Comparison of ENCODE assay signal across 8 cellular contexts in genomic region chr5:112878760-112879159, GRCh38. TPM values are rescaled to one million over a fixed set of nuclear protein-coding genes. Genes with fewer than 3 reads are reported as not detected.
DNase-seq lines count a peak whose midpoint lies in the region; ATAC-seq, FAIRE-seq and TF ChIP-seq lines count a peak whose summit lies in the region.

No MANE protein-coding gene starts in this region.

- H3K4me1 ChIP-seq in HCT116 (ENCODE audit: control insufficient read depth in 1 of 2, insufficient read depth in 2 of 2, low read length in 2 of 2) (peaks cover 4 to 8% of the 10 kb centered on the region in 2 experiments; a peak in 3 of 4 replicates), OCI-LY7 (ENCODE audit: insufficient read depth, low read length, poor library complexity, severe bottlenecking) (peaks cover 3% of the 10 kb centered on the region)

- RAD21 ChIA-PET in HCT116 (lab: Charles Lee; ENCODE audit: low non-redundant PET in 1 of 2, low total read pairs in 2 of 2, uncharacterized antibody in 2 of 2, unreplicated experiment in 2 of 2): no interaction called here

- peak overlapping the region; percentile 79 for H3K27ac Mint-ChIP-seq in central memory CD8-positive, alpha-beta T cell (ENCODE audit: low read depth)

- POLR2A ChIA-PET in HCT116 (lab: Charles Lee): no interaction called here
- POLR2A ChIA-PET in OCI-LY7 (lab: Charles Lee): interaction anchor here (0.9 to 1.1 kb wide), 3 partner anchors 9 to 26 kb away, joined by 4 to 7 read pairs (median 5); no protein-coding TSS in a partner anchor

- H3K79me2 ChIP-seq in HCT116 (ENCODE audit: insufficient read depth, low read length) (no peaks in the 10 kb centered on the region; the same call in 1 of the 2 replicates), OCI-LY7 (ENCODE audit: insufficient read depth, low read depth, low read length) (no peaks in the 10 kb centered on the region)

- peaks cover 33% of the 10 kb centered on the region for H3K36me3 Mint-ChIP-seq in central memory CD8-positive, alpha-beta T cell (ENCODE audit: insufficient read depth)

- H3K36me3 ChIP-seq in HCT116 (ENCODE audit: control insufficient read depth in 1 of 2, insufficient read depth in 2 of 2, low read length in 2 of 2) (peaks cover 5 to 10% of the 10 kb centered on the region in 2 experiments; a peak in 3 of 4 replicates), OCI-LY7 (ENCODE audit: insufficient read depth, low read length) (peaks cover 85% of the 10 kb centered on the region)

- no peak for TF ChIP-seq CTCF in HCT116 (IDR thresholded peaks at IDR 0.05 in 2 of 3, conservative IDR thresholded peaks at IDR 0.05 in 1 of 3; ENCODE audit: borderline replicate concordance in 1 of 3, insufficient read depth in 1 of 3, low read depth in 2 of 3, low read length in 2 of 3)
- TF ChIP-seq CTCF in OCI-LY7 (conservative IDR thresholded peaks at IDR 0.05; ENCODE audit: low read length): no peak

- H3K4me3 Mint-ChIP-seq in central memory CD8-positive, alpha-beta T cell: peak overlapping the region; percentile 23

- no peak for FAIRE-seq in RCC 7860 (lab: Jason Lieb, UNC)

- H3K9me2 ChIP-seq in HCT116 (ENCODE audit: insufficient read depth): no peaks in the 10 kb centered on the region
- no peaks in the 10 kb centered on the region for H3K9me2 ChIP-seq in OCI-LY7 (ENCODE audit: insufficient read depth, low read length)

- H3K27me3 Mint-ChIP-seq in central memory CD8-positive, alpha-beta T cell: no peaks in the 10 kb centered on the region

- no peaks in the 10 kb centered on the region for H3K27me3 ChIP-seq in HCT116 (ENCODE audit: insufficient read depth, low read length)

- CTCF ChIA-PET in HCT116 (lab: Charles Lee): no interaction called here
- CTCF ChIA-PET in OCI-LY7 (lab: Charles Lee; ENCODE audit: unreplicated experiment): no interaction called here

- H3K27ac ChIP-seq in HCT116 (ENCODE audit: low read depth, low read length): peak overlapping the region; percentile 6; the same call in 1 of the 2 replicates
- H3K27ac ChIP-seq in OCI-LY7 (ENCODE audit: low read depth, low read length, poor library complexity, severe bottlenecking): no peak overlapping the region

- BruUV-seq in HCT116 (replicated peaks; lab: Mats Ljungman, UMichigan): no TSS peak
- no TSS peak for BruUV-seq in OCI-LY7 (replicated peaks; lab: Mats Ljungman, UMichigan)

- TF ChIP-seq POLR2A in HCT116 (IDR thresholded peaks at IDR 0.05; ENCODE audit: borderline replicate concordance, extremely low read depth, insufficient read depth, insufficient read length): no peak

- no peaks in the 10 kb centered on the region for H4K20me1 ChIP-seq in HCT116 (ENCODE audit: insufficient read depth)
- H4K20me1 ChIP-seq in OCI-LY7 (ENCODE audit: insufficient read depth, low read length): no peaks in the 10 kb centered on the region

- H2AFZ ChIP-seq in HCT116 (ENCODE audit: low read depth, low read length, poor library complexity, severe bottlenecking) (no peak overlapping the region), OCI-LY7 (ENCODE audit: low read length) (no peak overlapping the region)

- H3K9me3 Mint-ChIP-seq in central memory CD8-positive, alpha-beta T cell: no peaks in the 10 kb centered on the region

- DNase-seq in HCT116 (ENCODE audit: low read depth, low spot score): peak; percentile 19
- peak in 4 of 5 experiments; percentile 27 to 86 (median 40) for DNase-seq in T-helper 2 cell
- no peak for DNase-seq in central memory CD8-positive, alpha-beta T cell (ENCODE audit: low spot score in 2 of 2)
- DNase-seq in stimulated activated CD4-positive, alpha-beta T cell treated with anti-CD3 and anti-CD28 coated beads, TNF-alpha, amount 100 ng/mL, for 24 hours (ENCODE audit: low read depth in 3 of 3): peak in 2 of 3 experiments; percentile 36 to 38
- no peak for DNase-seq in OCI-LY7 (ENCODE audit: low spot score)
- no peak for DNase-seq in RCC 7860 (ENCODE audit: low spot score)

- peak; percentile 48 for ATAC-seq in HCT116
- ATAC-seq in central memory CD8-positive, alpha-beta T cell (replicated peaks; ENCODE audit: extremely low read depth, poor library complexity, severe bottlenecking): peak; percentile 82
- ATAC-seq in HG02678 (IDR thresholded peaks at IDR 0.05; ENCODE audit: unreplicated experiment): no peak
- no peak for ATAC-seq in HG02840 (IDR thresholded peaks at IDR 0.05; ENCODE audit: low FRiP score, unreplicated experiment)

- no peak overlapping the region for H3K9ac ChIP-seq in HCT116 (ENCODE audit: low read length)

- H3K9me3 ChIP-seq in HCT116 (ENCODE audit: control insufficient read depth in 1 of 2, insufficient read depth in 1 of 2, low read depth in 1 of 2, low read length in 2 of 2) (no peaks in the 10 kb centered on the region), OCI-LY7 (ENCODE audit: low read length) (no peaks in the 10 kb centered on the region)

- H3K4me2 ChIP-seq in HCT116 (ENCODE audit: low read length): no peak overlapping the region; the same call in 1 of the 2 replicates
- no peak overlapping the region for H3K4me2 ChIP-seq in OCI-LY7 (ENCODE audit: low read length)

- no peak for TF ChIP-seq RAD21 in HCT116 (IDR thresholded peaks at IDR 0.05; ENCODE audit: low read depth)

- intact Hi-C loops in HCT116 (cut with micrococcal nuclease) (no loop called here), OCI-LY7 (cut with micrococcal nuclease; ENCODE audit: unreplicated experiment) (no loop called here)

- peaks cover 27% of the 10 kb centered on the region for H3K4me1 Mint-ChIP-seq in central memory CD8-positive, alpha-beta T cell

- H3K4me3 ChIP-seq in HCT116 (replicated peaks in 1 of 2; ENCODE audit: low read depth in 1 of 2, low read length in 2 of 2) (no peak overlapping the region), OCI-LY7 (ENCODE audit: low read depth, low read length, poor library complexity, severe bottlenecking) (no peak overlapping the region)

TF ChIP-seq in HCT116, 20 proteins besides CTCF, POLR2A, EP300 and RAD21 (continues in another document):
- TF ChIP-seq JUND (IDR thresholded peaks at IDR 0.05) (peak; percentile 58), YY1 (IDR thresholded peaks at IDR 0.05; ENCODE audit: extremely low read depth, insufficient replicate concordance, low read depth, low read length) (no peak), SP1 (IDR thresholded peaks at IDR 0.05; ENCODE audit: low read depth) (no peak), POLR2AphosphoS5 (IDR thresholded peaks at IDR 0.05; ENCODE audit: low read depth, low read length) (no peak), MAX (IDR thresholded peaks at IDR 0.05) (no peak), ATF3 (IDR thresholded peaks at IDR 0.05) (no peak), ELF1 (IDR thresholded peaks at IDR 0.05; ENCODE audit: borderline replicate concordance, low read depth) (no peak), EZH2 (IDR thresholded peaks at IDR 0.05) (no peak), EGR1 (IDR thresholded peaks at IDR 0.05; ENCODE audit: low read depth) (no peak), ZFX (IDR thresholded peaks at IDR 0.05) (no peak), ZBTB33 (IDR thresholded peaks at IDR 0.05; ENCODE audit: extremely low read depth, insufficient replicate concordance, low read length) (no peak), FOSL1 (IDR thresholded peaks at IDR 0.05; ENCODE audit: low read depth) (peak; percentile 45; the same call in 1 of the 2 replicates)

RNA-seq across cellular contexts. Expression of gene SRP19, which starts 17.7 kb away (rescaled TPM):
- 45.3 TPM for total RNA-seq in HCT116 (2021; ENCODE audit: unreplicated experiment)
- 40.7 and 49.7 TPM in 2 replicates for polyA plus RNA-seq in HCT116 (2012)
- 32.9 and 48.1 TPM in 2 replicates for total RNA-seq in OCI-LY7 (2014; rRNA removed; shearing (Covaris generic))
- 64.7 and 68.3 TPM in 2 replicates for total RNA-seq in OCI-LY7 (2022)

RNA-seq across cellular contexts. Expression of gene REEP5, which starts 43.3 kb away (rescaled TPM):
- total RNA-seq in HCT116 (2021; ENCODE audit: unreplicated experiment) (71.7 TPM), OCI-LY7 (2022) (29.5 and 32.0 TPM in 2 replicates)
- 87.1 and 93.7 TPM in 2 replicates for polyA plus RNA-seq in HCT116 (2012)
- 20.9 and 25.5 TPM in 2 replicates for total RNA-seq in OCI-LY7 (2014; rRNA removed; shearing (Covaris generic))

Comparison
In these comparisons a context has a peak if more than half of its experiments do, and no peak if none do; other contexts are left out.
1. ATAC-seq: peak in HCT116 (single experiment) and central memory CD8-positive, alpha-beta T cell (single experiment); none in HG02678 (single experiment) and HG02840 (single experiment).
2. DNase-seq: peak in HCT116 (single experiment), T-helper 2 cell (4 of 5) and stimulated activated CD4-positive, alpha-beta T cell treated with anti-CD3 and anti-CD28 coated beads, TNF-alpha, amount 100 ng/mL, for 24 hours (2 of 3); none in central memory CD8-positive, alpha-beta T cell (0 of 2), OCI-LY7 (single experiment) and RCC 7860 (single experiment).